32 cellular contexts compared by ENCODE assay signal in genomic region chr5:52520171-52520570, GRCh38.
"Had no signal": no experiment of that assay in that cellular context is flagged by ENCODE, and none has a peak within 500 bp of the region (broad histone marks: within the 10 kb centered on the region; RNA-seq: fewer than 3 reads in every experiment).

No MANE protein-coding gene starts in this region.

- H3K36me3 ChIP-seq: brain microvascular endothelial cell, esophagus muscularis mucosa, gastrocnemius medialis, heart left ventricle had no signal

- H3K27ac ChIP-seq: brain microvascular endothelial cell, coronary artery, dorsolateral prefrontal cortex, esophagus muscularis mucosa, foreskin keratinocyte, gastrocnemius medialis, heart left ventricle had no signal

- H3K4me1 ChIP-seq: esophagus muscularis mucosa, foreskin keratinocyte, gastrocnemius medialis, heart left ventricle had no signal

- H3K4me1 Mint-ChIP-seq: activated CD4-positive, alpha-beta T cell treated with anti-CD3 and anti-CD28 coated beads for 36 hours; activated CD4-positive, alpha-beta T cell treated with anti-CD3 and anti-CD28 coated beads, Interleukin-2, amount 10 ng/mL, durations not matched to agents 24 days and 14 days; activated naive CD4-positive, alpha-beta T cell treated with anti-CD3 and anti-CD28 coated beads, Interleukin-2, amount 50 U/mL, for 24 hours; central memory CD8-positive, alpha-beta T cell had no signal

- H3K27ac Mint-ChIP-seq: activated CD4-positive, alpha-beta memory T cell treated with anti-CD3 and anti-CD28 coated beads for 36 hours; activated CD4-positive, alpha-beta T cell treated with anti-CD3 and anti-CD28 coated beads for 36 hours; activated CD4-positive, alpha-beta T cell treated with anti-CD3 and anti-CD28 coated beads, Interleukin-2, amount 10 ng/mL, durations not matched to agents 24 days and 14 days; activated CD8-positive, alpha-beta memory T cell treated with anti-CD3 and anti-CD28 coated beads, Interleukin-2, amount 10 ng/mL, durations not matched to agents 7 days and 5 days; activated CD8-positive, alpha-beta T cell treated with anti-CD3 and anti-CD28 coated beads, Interleukin-2, amount 10 ng/mL, durations not matched to agents 7 days and 5 days; activated naive CD4-positive, alpha-beta T cell treated with anti-CD3 and anti-CD28 coated beads for 36 hours; activated naive CD4-positive, alpha-beta T cell treated with anti-CD3 and anti-CD28 coated beads, Interleukin-2, amount 50 U/mL, for 24 hours; activated naive CD8-positive, alpha-beta T cell treated with anti-CD3 and anti-CD28 coated beads, Interleukin-2, amount 10 ng/mL, durations not matched to agents 7 days and 5 days; activated T-helper 1 cell treated with anti-CD3 and anti-CD28 coated beads, Interleukin-12 subunit alpha, Interleukin-12 subunit beta, Interleukin-2, Interleukin-4 antibody, amounts not matched to agents 30 ng/mL and 10 ng/mL and 1 ng/mL, durations not matched to agents 14 hours and 24 hours and 36 hours; activated T-helper 2 cell treated with anti-CD3 and anti-CD28 coated beads, Interferon-gamma antibody, Interleukin-2, Interleukin-4, amounts not matched to agents 10 μg/mL and 5 μg/mL and 100 μg/mL, durations not matched to agents 14 hours and 24 hours and 36 hours; dendritic cell treated with granulocyte-macrophage colony-stimulating factor and Interleukin-4, amounts not matched to agents 40 ng/mL and 50 ng/mL, for 4 days; effector memory CD8-positive, alpha-beta T cell had no signal

- H3K36me3 Mint-ChIP-seq: activated CD4-positive, alpha-beta memory T cell treated with anti-CD3 and anti-CD28 coated beads for 36 hours; activated CD8-positive, alpha-beta memory T cell treated with anti-CD3 and anti-CD28 coated beads, Interleukin-2, amount 10 ng/mL, durations not matched to agents 7 days and 5 days; activated naive CD4-positive, alpha-beta T cell treated with anti-CD3 and anti-CD28 coated beads, Interleukin-2, amount 50 U/mL, for 24 hours; activated naive CD8-positive, alpha-beta T cell treated with anti-CD3 and anti-CD28 coated beads, Interleukin-2, amount 10 ng/mL, durations not matched to agents 7 days and 5 days had no signal

- H3K27me3 ChIP-seq: brain microvascular endothelial cell, dorsolateral prefrontal cortex, esophagus muscularis mucosa, foreskin keratinocyte, gastrocnemius medialis had no signal

- FAIRE-seq: astrocyte, bronchial epithelial cell had no signal

- ATAC-seq: activated CD4-positive, alpha-beta T cell treated with anti-CD3 and anti-CD28 coated beads for 36 hours; activated CD8-positive, alpha-beta memory T cell treated with anti-CD3 and anti-CD28 coated beads, Interleukin-2, amount 10 ng/mL, durations not matched to agents 7 days and 5 days; activated CD8-positive, alpha-beta T cell treated with anti-CD3 and anti-CD28 coated beads, Interleukin-2, amount 10 ng/mL, durations not matched to agents 7 days and 5 days; effector memory CD8-positive, alpha-beta T cell; foreskin keratinocyte; gastrocnemius medialis; heart left ventricle had no signal

- H3K4me3 ChIP-seq: coronary artery, dorsolateral prefrontal cortex, esophagus muscularis mucosa, gastrocnemius medialis, heart left ventricle had no signal

- H3K4me3 Mint-ChIP-seq: activated CD4-positive, alpha-beta memory T cell treated with anti-CD3 and anti-CD28 coated beads for 36 hours; activated CD4-positive, alpha-beta T cell treated with anti-CD3 and anti-CD28 coated beads for 36 hours; activated CD4-positive, alpha-beta T cell treated with anti-CD3 and anti-CD28 coated beads, Interleukin-2, amount 10 ng/mL, durations not matched to agents 24 days and 14 days; activated CD8-positive, alpha-beta memory T cell treated with anti-CD3 and anti-CD28 coated beads, Interleukin-2, amount 10 ng/mL, durations not matched to agents 7 days and 5 days; activated CD8-positive, alpha-beta T cell treated with anti-CD3 and anti-CD28 coated beads, Interleukin-2, amount 10 ng/mL, durations not matched to agents 7 days and 5 days; activated naive CD4-positive, alpha-beta T cell treated with anti-CD3 and anti-CD28 coated beads for 36 hours; activated naive CD4-positive, alpha-beta T cell treated with anti-CD3 and anti-CD28 coated beads, Interleukin-2, amount 50 U/mL, for 24 hours; activated naive CD8-positive, alpha-beta T cell treated with anti-CD3 and anti-CD28 coated beads, Interleukin-2, amount 10 ng/mL, durations not matched to agents 7 days and 5 days; activated T-helper 1 cell treated with anti-CD3 and anti-CD28 coated beads, Interleukin-12 subunit alpha, Interleukin-12 subunit beta, Interleukin-2, Interleukin-4 antibody, amounts not matched to agents 30 ng/mL and 10 ng/mL and 1 ng/mL, durations not matched to agents 14 hours and 24 hours and 36 hours; central memory CD8-positive, alpha-beta T cell; dendritic cell treated with granulocyte-macrophage colony-stimulating factor and Interleukin-4, amounts not matched to agents 40 ng/mL and 50 ng/mL, for 4 days; effector memory CD8-positive, alpha-beta T cell had no signal

- DNase-seq: activated CD4-positive, alpha-beta memory T cell treated with anti-CD3 and anti-CD28 coated beads for 36 hours; activated CD4-positive, alpha-beta T cell treated with anti-CD3 and anti-CD28 coated beads for 36 hours; activated CD4-positive, alpha-beta T cell treated with anti-CD3 and anti-CD28 coated beads, Interleukin-2, amount 10 ng/mL, durations not matched to agents 24 days and 14 days; activated CD4-positive, CD25-positive, alpha-beta regulatory T cell; activated CD4-positive, CD25-positive, alpha-beta regulatory T cell treated with anti-CD3 and anti-CD28 coated beads, Interleukin-2, amount 50 U/mL, for 72 hours; activated CD8-positive, alpha-beta memory T cell treated with anti-CD3 and anti-CD28 coated beads, Interleukin-2, amount 10 ng/mL, durations not matched to agents 7 days and 5 days; activated CD8-positive, alpha-beta memory T cell treated with anti-CD3 and anti-CD28 coated beads, Interleukin-2, amount 50 U/mL, for 4 hours; activated CD8-positive, alpha-beta T cell treated with anti-CD3 and anti-CD28 coated beads, Interleukin-2, amount 10 ng/mL, durations not matched to agents 7 days and 5 days; activated effector memory CD4-positive, alpha-beta T cell treated with anti-CD3 and anti-CD28 coated beads, Interleukin-2, amount 50 U/mL, for 16 hours; activated naive CD4-positive, alpha-beta T cell treated with anti-CD3 and anti-CD28 coated beads for 36 hours; activated naive CD8-positive, alpha-beta T cell treated with anti-CD3 and anti-CD28 coated beads, Interleukin-2, amount 10 ng/mL, durations not matched to agents 7 days and 5 days; activated T-cell treated with anti-CD3 and anti-CD28 coated beads, Interleukin-2, amount 50 U/mL, for 1 hour; activated T-cell treated with anti-CD3 and anti-CD28 coated beads, Interleukin-2, amount 50 U/mL, for 48 hours; amniotic stem cell; anterior cingulate cortex; brain microvascular endothelial cell; dorsolateral prefrontal cortex; effector memory CD8-positive, alpha-beta T cell; erythroblast; foreskin keratinocyte; gastrocnemius medialis; glutamatergic neuron; heart left ventricle had no signal

- H3K9me3 Mint-ChIP-seq: activated CD4-positive, alpha-beta memory T cell treated with anti-CD3 and anti-CD28 coated beads for 36 hours; activated T-helper 1 cell treated with anti-CD3 and anti-CD28 coated beads, Interleukin-12 subunit alpha, Interleukin-12 subunit beta, Interleukin-2, Interleukin-4 antibody, amounts not matched to agents 30 ng/mL and 10 ng/mL and 1 ng/mL, durations not matched to agents 14 hours and 24 hours and 36 hours; activated T-helper 2 cell treated with anti-CD3 and anti-CD28 coated beads, Interferon-gamma antibody, Interleukin-2, Interleukin-4, amounts not matched to agents 10 μg/mL and 5 μg/mL and 100 μg/mL, durations not matched to agents 14 hours and 24 hours and 36 hours had no signal

- H3K27me3 Mint-ChIP-seq: activated CD4-positive, alpha-beta T cell treated with anti-CD3 and anti-CD28 coated beads for 36 hours; activated CD4-positive, alpha-beta T cell treated with anti-CD3 and anti-CD28 coated beads, Interleukin-2, amount 10 ng/mL, durations not matched to agents 24 days and 14 days; activated naive CD4-positive, alpha-beta T cell treated with anti-CD3 and anti-CD28 coated beads, Interleukin-2, amount 50 U/mL, for 24 hours; activated naive CD8-positive, alpha-beta T cell treated with anti-CD3 and anti-CD28 coated beads, Interleukin-2, amount 10 ng/mL, durations not matched to agents 7 days and 5 days; dendritic cell treated with granulocyte-macrophage colony-stimulating factor and Interleukin-4, amounts not matched to agents 40 ng/mL and 50 ng/mL, for 4 days; effector memory CD8-positive, alpha-beta T cell had no signal

- H3K9me3 ChIP-seq: esophagus muscularis mucosa, gastrocnemius medialis had no signal
